ENCODE assay signal across 17 cellular contexts in the genomic region with DNA sequence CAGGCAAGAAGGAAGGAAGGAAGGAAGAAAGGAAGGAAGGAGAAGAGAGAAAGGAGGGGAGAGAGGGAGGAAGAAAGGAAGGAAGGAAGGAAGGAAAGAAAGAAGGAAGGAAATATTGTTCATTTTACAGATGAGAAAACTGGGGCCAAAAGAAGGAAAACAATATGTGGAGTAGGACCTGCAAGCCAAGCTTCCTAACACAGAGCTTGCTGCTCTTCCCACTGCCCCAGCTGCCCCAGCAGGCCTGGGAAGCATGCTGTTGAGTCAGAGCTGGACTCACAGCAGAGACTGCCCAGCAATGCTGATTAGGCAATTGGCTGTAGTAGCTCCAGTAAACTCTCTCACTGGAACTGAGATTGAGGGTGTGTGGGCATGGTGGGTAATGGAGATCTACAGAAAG. TPM values are rescaled to one million over a fixed set of nuclear protein-coding genes. Genes with fewer than 3 reads are reported as not detected.
DNase-seq lines count a peak whose midpoint lies in the region; ATAC-seq, FAIRE-seq and TF ChIP-seq lines count a peak whose summit lies in the region.
"Had no signal": no experiment of that assay in that cellular context is flagged by ENCODE, and none has a peak within 500 bp of the region (broad histone marks: within the 10 kb centered on the region; RNA-seq: fewer than 3 reads in every experiment).

No MANE protein-coding gene starts in this region.

- H3K4me3 Mint-ChIP-seq in Caco-2 (ENCODE audit: unreplicated experiment) = no peak overlapping the region
- H3K4me3 Mint-ChIP-seq: activated CD4-positive, alpha-beta memory T cell treated with anti-CD3 and anti-CD28 coated beads, Interleukin-2, amount 10 ng/mL, durations not matched to agents 7 days and 5 days; activated naive CD8-positive, alpha-beta T cell treated with anti-CD3 and anti-CD28 coated beads, Interleukin-2, amount 50 U/mL, for 24 hours; CD8-positive, alpha-beta T cell had no signal

- intact Hi-C loops in Caco-2 (cut with micrococcal nuclease; ENCODE audit: unreplicated experiment) = no loop called here

- no peak for TF ChIP-seq POLR2A in Peyer's patch (IDR thresholded peaks at IDR 0.05)

- POLR2A ChIA-PET in Caco-2 (lab: Charles Lee) = no interaction called here

- CTCF ChIA-PET in Caco-2 (lab: Charles Lee) = no interaction called here

- no peaks in the 10 kb centered on the region for H3K9me3 Mint-ChIP-seq in Caco-2 (ENCODE audit: unreplicated experiment)
- H3K9me3 Mint-ChIP-seq: activated CD4-positive, alpha-beta memory T cell treated with anti-CD3 and anti-CD28 coated beads, Interleukin-2, amount 10 ng/mL, durations not matched to agents 7 days and 5 days; activated naive CD8-positive, alpha-beta T cell treated with anti-CD3 and anti-CD28 coated beads, Interleukin-2, amount 50 U/mL, for 24 hours; CD8-positive, alpha-beta T cell had no signal

- H3K36me3 ChIP-seq in Caco-2 (ENCODE audit: control insufficient read depth, insufficient read depth, low read length) (no peaks in the 10 kb centered on the region), Peyer's patch (no peaks in the 10 kb centered on the region)
- H3K36me3 ChIP-seq: suprapubic skin had no signal

- H3K9me3 ChIP-seq in Caco-2 = no peaks in the 10 kb centered on the region
- H3K9me3 ChIP-seq in Peyer's patch = no peaks in the 10 kb centered on the region
- H3K9me3 ChIP-seq: suprapubic skin had no signal

- no peak overlapping the region for H3K27ac Mint-ChIP-seq in Caco-2 (ENCODE audit: unreplicated experiment)
- H3K27ac Mint-ChIP-seq: activated CD4-positive, alpha-beta memory T cell treated with anti-CD3 and anti-CD28 coated beads, Interleukin-2, amount 10 ng/mL, durations not matched to agents 7 days and 5 days; activated naive CD8-positive, alpha-beta T cell treated with anti-CD3 and anti-CD28 coated beads, Interleukin-2, amount 50 U/mL, for 24 hours; CD8-positive, alpha-beta T cell had no signal

- no TSS peak for BruUV-seq in Caco-2 (replicated peaks; lab: Mats Ljungman, UMichigan)

- H3K4me3 ChIP-seq in Caco-2 (ENCODE audit: low read depth, low read length) (no peak overlapping the region), Peyer's patch (no peak overlapping the region), fibroblast of mammary gland (ENCODE audit: control insufficient read depth, low read depth, low read length) (no peak overlapping the region)
- H3K4me3 ChIP-seq: GM12878, suprapubic skin had no signal

- peaks cover 3% of the 10 kb centered on the region; the same call in 1 of the 2 replicates for H3K4me1 ChIP-seq in Caco-2
- no peaks in the 10 kb centered on the region for H3K4me1 ChIP-seq in Peyer's patch
- H3K4me1 ChIP-seq: parathyroid adenoma, suprapubic skin had no signal

- DNase-seq in Caco-2 = peak; percentile 24 to 48
- peak in 2 of 3 donors; percentile 55 to 57 for DNase-seq in Peyer's patch
- DNase-seq in fibroblast of mammary gland (ENCODE audit: low read depth) = peak; percentile 66
- DNase-seq in non-pigmented ciliary epithelial cell (ENCODE audit: low read depth) = peak; percentile 58
- no peak for DNase-seq in inferior parietal cortex (ENCODE audit: extremely low spot score)
- no peak for DNase-seq in D721Med (ENCODE audit: insufficient read length, low spot score)
- DNase-seq: activated CD4-positive, alpha-beta memory T cell treated with anti-CD3 and anti-CD28 coated beads, Interleukin-2, amount 10 ng/mL, durations not matched to agents 7 days and 5 days; activated naive CD8-positive, alpha-beta T cell treated with anti-CD3 and anti-CD28 coated beads, Interleukin-2, amount 50 U/mL, for 24 hours; CD8-positive, alpha-beta T cell; left colon; NCI-H1092 had no signal

- TF ChIP-seq CTCF in Caco-2 (IDR thresholded peaks at IDR 0.05; ENCODE audit: insufficient read depth in 1 of 2, low read depth in 1 of 2, low read length in 1 of 2, severe bottlenecking in 1 of 2, unreplicated experiment in 1 of 2) (no peak), Peyer's patch (IDR thresholded peaks at IDR 0.05) (no peak), fibroblast of mammary gland (conservative IDR thresholded peaks at IDR 0.05; ENCODE audit: control insufficient read depth, insufficient read depth, low read depth, low read length) (no peak), D721Med (IDR thresholded peaks at IDR 0.05; ENCODE audit: insufficient read depth, missing control alignments) (no peak)

- no peaks in the 10 kb centered on the region for H3K36me3 Mint-ChIP-seq in Caco-2 (ENCODE audit: insufficient read depth, unreplicated experiment)
- H3K36me3 Mint-ChIP-seq: CD8-positive, alpha-beta T cell had no signal

- FAIRE-seq in D721Med (lab: Jason Lieb, UNC) = no peak
- FAIRE-seq: endothelial cell of umbilical vein, GM12878 had no signal

- H3K27me3 ChIP-seq in Caco-2 (replicated peaks; ENCODE audit: control insufficient read depth, insufficient read depth, low read length) (peaks cover 1% of the 10 kb centered on the region; the same call in 1 of the 2 replicates), Peyer's patch (no peaks in the 10 kb centered on the region)
- H3K27me3 ChIP-seq: suprapubic skin had no signal

- H3K4me1 Mint-ChIP-seq in Caco-2 (ENCODE audit: low read depth, unreplicated experiment) = peaks cover 7% of the 10 kb centered on the region
- H3K4me1 Mint-ChIP-seq: activated naive CD8-positive, alpha-beta T cell treated with anti-CD3 and anti-CD28 coated beads, Interleukin-2, amount 50 U/mL, for 24 hours had no signal

- peaks cover 2% of the 10 kb centered on the region for H3K27me3 Mint-ChIP-seq in Caco-2 (ENCODE audit: insufficient read depth, unreplicated experiment)

- ATAC-seq in GM19351 (IDR thresholded peaks at IDR 0.05; ENCODE audit: unreplicated experiment) (no peak), HG03108 (IDR thresholded peaks at IDR 0.05; ENCODE audit: unreplicated experiment) (no peak)
- ATAC-seq: activated naive CD8-positive, alpha-beta T cell treated with anti-CD3 and anti-CD28 coated beads, Interleukin-2, amount 50 U/mL, for 24 hours; CD8-positive, alpha-beta T cell; GM12878; left colon had no signal

- no peak overlapping the region for H3K27ac ChIP-seq in Peyer's patch
- H3K27ac ChIP-seq: parathyroid adenoma, suprapubic skin had no signal

RNA-seq across cellular contexts. Expression of gene SMCO4, which starts 42.6 kb away (rescaled TPM):
- total RNA-seq in Caco-2 (2022) (45.6 and 46.3 TPM in 2 replicates), Peyer's patch (10 to 100 TPM; 24.8 to 93.0 (median 40.2) TPM)

Comparison
In these comparisons a context has a peak if more than half of its experiments do, and no peak if none do; other contexts are left out.
1. DNase-seq: peak in Caco-2 (2 of 2), Peyer's patch (2 of 3), fibroblast of mammary gland (single experiment) and non-pigmented ciliary epithelial cell (single experiment); none in inferior parietal cortex (single experiment) and D721Med (single experiment).